ENCODE assay signal across 1 cellular context in genomic region chr7:75879771-75880184, GRCh38.
TF ChIP-seq lines count a peak whose summit lies in the region.

No MANE protein-coding gene starts in this region.

TF ChIP-seq in A549, 52 proteins besides CTCF, POLR2A, EP300 and RAD21 (continued from another document):
- no peak for TF ChIP-seq ELK1 (IDR thresholded peaks at IDR 0.05; ENCODE audit: low read depth, low read length)
